ENCODE assay signal across 1 cellular context in genomic region chr10:26621243-26621888, GRCh38.
TF ChIP-seq lines count a peak whose summit lies in the region.

No MANE protein-coding gene starts in this region.

TF ChIP-seq in WTC11, 78 proteins besides CTCF, POLR2A, EP300 and RAD21 (continued from another document):
- no peak for TF ChIP-seq AR (CRISPR knock-in tag; IDR thresholded peaks at IDR 0.05)
- no peak for TF ChIP-seq E2F5 (CRISPR knock-in tag; IDR thresholded peaks at IDR 0.05)
- no peak for TF ChIP-seq JUN (CRISPR knock-in tag; IDR thresholded peaks at IDR 0.05)
- no peak for TF ChIP-seq NR3C1 (CRISPR knock-in tag; conservative IDR thresholded peaks at IDR 0.05; ENCODE audit: low read depth)
- no peak for TF ChIP-seq IRF1 (CRISPR knock-in tag; IDR thresholded peaks at IDR 0.05)
- no peak for TF ChIP-seq OVOL2 (CRISPR knock-in tag; IDR thresholded peaks at IDR 0.05; ENCODE audit: borderline replicate concordance)
- no peak for TF ChIP-seq ATF3 (CRISPR knock-in tag; conservative IDR thresholded peaks at IDR 0.05)
